In the genomic region with DNA sequence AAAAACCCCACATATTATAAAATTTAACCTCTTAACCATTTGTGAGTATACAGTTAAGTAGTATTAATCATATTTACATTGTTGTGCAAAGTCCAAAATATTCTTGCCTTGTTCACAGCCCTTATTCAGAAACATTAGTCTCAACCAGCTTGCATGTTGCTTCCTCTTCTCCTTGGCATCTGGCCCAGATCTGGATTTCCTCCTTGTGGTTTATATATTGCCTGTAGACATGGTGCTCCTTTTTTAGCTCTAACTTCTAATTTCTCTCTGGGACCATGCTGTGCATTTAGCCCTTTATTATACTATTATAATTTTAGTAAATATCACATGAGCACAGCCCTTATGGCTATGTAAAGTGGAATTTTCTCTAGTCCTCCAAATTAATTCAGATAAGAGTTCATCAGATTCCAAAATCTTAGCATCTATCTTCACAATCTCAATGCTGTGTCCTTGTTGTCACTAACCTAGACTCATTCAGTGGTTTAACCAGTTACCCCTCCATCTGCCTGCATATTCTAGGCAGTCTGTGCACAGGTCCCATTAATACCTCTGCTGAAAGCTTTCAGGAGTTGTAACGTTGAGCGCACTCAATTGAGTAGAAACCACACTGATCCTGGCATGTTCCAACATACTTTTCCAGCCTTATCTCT, we compare ENCODE assay signal across 9 cellular contexts. TPM values are rescaled to one million over a fixed set of nuclear protein-coding genes. Genes with fewer than 3 reads are reported as not detected.
DNase-seq lines count a peak whose midpoint lies in the region; ATAC-seq lines count a peak whose summit lies in the region.
"Had no signal": no experiment of that assay in that cellular context is flagged by ENCODE, and none has a peak within 500 bp of the region (broad histone marks: within the 10 kb centered on the region; RNA-seq: fewer than 3 reads in every experiment).

No MANE protein-coding gene starts in this region.

- no peaks in the 10 kb centered on the region for H3K9me3 ChIP-seq in effector memory CD4-positive, alpha-beta T cell (ENCODE audit: control insufficient read depth, low read length)

- H3K36me3 ChIP-seq in effector memory CD4-positive, alpha-beta T cell (ENCODE audit: control insufficient read depth, insufficient read depth, low read length): no peaks in the 10 kb centered on the region

- peak; percentile 10 for DNase-seq in DMS153 (lab: John Stamatoyannopoulos, UW)
- peak; percentile 73 for DNase-seq in NOMO-1 treated with dmso at 0.1 percent for 144 hours (lab: John Stamatoyannopoulos, UW; ENCODE audit: unreplicated experiment)
- DNase-seq in effector memory CD4-positive, alpha-beta T cell: peak in 2 of 3 donors; percentile 13 to 34
- peak; percentile 33 for DNase-seq in naive B cell
- no peak for DNase-seq in SHP77 treated with DMSO at 0.1 percent for 48 hours (lab: John Stamatoyannopoulos, UW)
- DNase-seq in NCI-H524 treated with DMSO at 0.1 percent for 48 hours (lab: John Stamatoyannopoulos, UW): no peak

- peak overlapping the region in 2 of 8 donors; percentile 2 to 77 for H3K4me3 Mint-ChIP-seq in naive B cell

- H3K4me1 ChIP-seq in effector memory CD4-positive, alpha-beta T cell (ENCODE audit: control insufficient read depth, insufficient read depth, low read length, poor library complexity, severe bottlenecking): peaks cover 6% of the 10 kb centered on the region

- H3K9me3 Mint-ChIP-seq in naive B cell: peaks cover 0 to 4% (median 0%) of the 10 kb centered on the region in 7 donors

- H3K4me3 ChIP-seq in effector memory CD4-positive, alpha-beta T cell (ENCODE audit: insufficient read depth, low read depth, low read length, poor library complexity, severe bottlenecking): no peak overlapping the region

- H3K27ac Mint-ChIP-seq in naive B cell: peak overlapping the region in 1 of 6 donors; percentile 59

- ATAC-seq in GM21423 (IDR thresholded peaks at IDR 0.05; ENCODE audit: unreplicated experiment): peak; percentile 63
- ATAC-seq in naive B cell (ENCODE audit: low read depth in 2 of 2): peak; percentile 78 to 82
- ATAC-seq in HG03442 (IDR thresholded peaks at IDR 0.05; ENCODE audit: unreplicated experiment): no peak
- ATAC-seq: Panc1 had no signal

- H3K27me3 Mint-ChIP-seq in naive B cell: peaks cover 0 to 9% (median 0%) of the 10 kb centered on the region in 3 donors

- H3K27ac ChIP-seq in effector memory CD4-positive, alpha-beta T cell (ENCODE audit: insufficient read depth, low read length, poor library complexity, severe bottlenecking): no peak overlapping the region

- H3K4me1 Mint-ChIP-seq in naive B cell: peaks cover 17 to 21% (median 19%) of the 10 kb centered on the region in 3 donors

- no peaks in the 10 kb centered on the region for H3K27me3 ChIP-seq in effector memory CD4-positive, alpha-beta T cell (replicated peaks; ENCODE audit: control insufficient read depth, insufficient read depth, low read length, poor library complexity, severe bottlenecking)

- H3K36me3 Mint-ChIP-seq in naive B cell: no peaks in the 10 kb centered on the region

RNA-seq across cellular contexts. Expression of a gene that starts 7.9 kb away (rescaled TPM):
- polyA plus RNA-seq in naive B cell (ENCODE audit: low read depth in 6 of 6): 1 to 10 TPM in 1 of 6 donors, under 1 TPM in 5; 0.16 to 1.2 (median 0.39) TPM

RNA-seq across cellular contexts. Expression of a gene that starts 45.9 kb away (rescaled TPM):
- 10 to 100 TPM; 48.3 to 61.3 (median 53.6) TPM for polyA plus RNA-seq in naive B cell (ENCODE audit: low read depth in 6 of 6)

Comparison
In these comparisons a context has a peak if more than half of its experiments do, and no peak if none do; other contexts are left out.
1. DNase-seq: peak in DMS153 (single experiment), NOMO-1 treated with dmso at 0.1 percent for 144 hours (single experiment), effector memory CD4-positive, alpha-beta T cell (2 of 3) and naive B cell (single experiment); none in SHP77 treated with DMSO at 0.1 percent for 48 hours (single experiment) and NCI-H524 treated with DMSO at 0.1 percent for 48 hours (single experiment).